In the genomic region with DNA sequence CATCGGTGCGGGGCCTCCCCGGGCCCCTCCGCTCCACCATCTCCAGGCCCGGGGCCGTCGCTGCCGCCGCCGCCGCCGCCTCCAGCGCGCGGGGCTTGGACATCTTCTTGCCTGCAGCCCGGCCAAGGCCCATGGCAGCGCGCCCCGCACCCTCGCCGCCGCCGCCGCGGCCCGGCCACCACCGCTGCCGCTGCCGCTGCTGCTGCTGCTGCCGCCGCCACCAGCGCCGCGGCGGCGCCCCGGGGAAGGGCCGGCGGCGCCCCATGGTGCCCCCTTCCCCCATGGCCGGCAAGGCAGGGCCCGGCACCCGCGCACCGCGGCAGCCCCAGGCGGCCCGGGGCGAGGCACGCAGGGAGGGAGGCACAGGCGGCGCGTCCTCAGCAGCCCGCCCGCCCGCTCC, we compare ENCODE assay signal across 22 cellular contexts.
DNase-seq lines count a peak whose midpoint lies in the region; ATAC-seq, FAIRE-seq and TF ChIP-seq lines count a peak whose summit lies in the region.
"Had no signal": no experiment of that assay in that cellular context is flagged by ENCODE, and none has a peak within 500 bp of the region (broad histone marks: within the 10 kb centered on the region; RNA-seq: fewer than 3 reads in every experiment).

No MANE protein-coding gene starts in this region.

- peak; percentile 68 for ATAC-seq in activated CD8-positive, alpha-beta memory T cell treated with anti-CD3 and anti-CD28 coated beads, Interleukin-2, amount 10 ng/mL, durations not matched to agents 7 days and 5 days
- ATAC-seq in esophagus mucosa = peak; percentile 35

- H3K27ac ChIP-seq in HUES64 (ENCODE audit: low read depth, low read length) (no peak overlapping the region), osteoblast (ENCODE audit: low read depth, low read length) (no peak overlapping the region)
- H3K27ac ChIP-seq: heart right ventricle, KMS-11 had no signal

- no peak for DNase-seq in activated CD8-positive, alpha-beta memory T cell treated with anti-CD3 and anti-CD28 coated beads, Interleukin-2, amount 10 ng/mL, durations not matched to agents 7 days and 5 days
- no peak for DNase-seq in activated CD8-positive, alpha-beta memory T cell treated with anti-CD3 and anti-CD28 coated beads, Interleukin-2, amount 50 U/mL, for 4 hours
- peak; percentile 49 for DNase-seq in osteoblast (ENCODE audit: insufficient read length, low spot score, missing footprints)
- DNase-seq in lower leg skin (ENCODE audit: low spot score in 2 of 2) = no peak
- DNase-seq in dermis blood vessel endothelial cell = no peak
- DNase-seq in H54 (ENCODE audit: insufficient read length, low spot score) = no peak
- DNase-seq: activated CD4-positive, alpha-beta T cell treated with anti-CD3 and anti-CD28 coated beads for 1 hour; activated naive CD4-positive, alpha-beta T cell treated with Interleukin-2 at 50 U/mL for 16 hours; aorta; cerebellar nuclear complex; DND-41; effector memory CD4-positive, alpha-beta T cell; HCEC 1CT; heart right ventricle; kidney; NCI-H1048; NCI-H2107; NCI-H510A treated with DMSO at 0.1 percent for 48 hours; SIG-M5 had no signal

- 60% methylated on average over 56 of the region's 56 CpGs for WGBS in HUES64
- WGBS in lower leg skin, 2 donors = 25 to 46% methylated on average over 32 to 41 of the region's 56 CpGs

- H3K27me3 Mint-ChIP-seq in activated CD8-positive, alpha-beta memory T cell treated with anti-CD3 and anti-CD28 coated beads, Interleukin-2, amount 10 ng/mL, durations not matched to agents 7 days and 5 days = no peaks in the 10 kb centered on the region

- H3K4me1 Mint-ChIP-seq in activated CD8-positive, alpha-beta memory T cell treated with anti-CD3 and anti-CD28 coated beads, Interleukin-2, amount 10 ng/mL, durations not matched to agents 7 days and 5 days = no peaks in the 10 kb centered on the region

- intact Hi-C loops in lower leg skin (cut with DNase I; ENCODE audit: low total_unique reads) = no loop called here

- no peak overlapping the region for H3K9ac ChIP-seq in HUES64 (ENCODE audit: low read depth, low read length)
- H3K9ac ChIP-seq: KMS-11 had no signal

- H3K27me3 ChIP-seq in HUES64 (ENCODE audit: insufficient read depth, low read length) = no peaks in the 10 kb centered on the region; the same call in 1 of the 2 replicates
- H3K27me3 ChIP-seq in osteoblast (ENCODE audit: insufficient read depth, low read length) = peaks cover 6% of the 10 kb centered on the region

- no peaks in the 10 kb centered on the region for H3K9me3 Mint-ChIP-seq in activated CD8-positive, alpha-beta memory T cell treated with anti-CD3 and anti-CD28 coated beads, Interleukin-2, amount 10 ng/mL, durations not matched to agents 7 days and 5 days (ENCODE audit: low read depth)

- H3K4me3 Mint-ChIP-seq in activated CD8-positive, alpha-beta memory T cell treated with anti-CD3 and anti-CD28 coated beads, Interleukin-2, amount 10 ng/mL, durations not matched to agents 7 days and 5 days = no peak overlapping the region

- H3K4me1 ChIP-seq in HUES64 (ENCODE audit: insufficient read depth, low read length) (no peaks in the 10 kb centered on the region), osteoblast (ENCODE audit: insufficient read depth, low read length) (no peaks in the 10 kb centered on the region)
- H3K4me1 ChIP-seq: heart right ventricle had no signal

- H3K36me3 Mint-ChIP-seq in activated CD8-positive, alpha-beta memory T cell treated with anti-CD3 and anti-CD28 coated beads, Interleukin-2, amount 10 ng/mL, durations not matched to agents 7 days and 5 days = no peaks in the 10 kb centered on the region

- H3K36me3 ChIP-seq in HUES64 (ENCODE audit: insufficient read depth, low read length) (no peaks in the 10 kb centered on the region), osteoblast (ENCODE audit: insufficient read depth, low read length) (no peaks in the 10 kb centered on the region)
- H3K36me3 ChIP-seq: heart right ventricle had no signal

- no peak for FAIRE-seq in H54 (lab: Jason Lieb, UNC)
- FAIRE-seq: kidney had no signal

- TF ChIP-seq POLR2A in lower leg skin (IDR thresholded peaks at IDR 0.05) = no peak
- TF ChIP-seq POLR2A in H54 (IDR thresholded peaks at IDR 0.05; ENCODE audit: low read depth, low read length) = no peak

- no peak overlapping the region for H2AFZ ChIP-seq in osteoblast (ENCODE audit: low read length)

- no peak for TF ChIP-seq CTCF in osteoblast (IDR thresholded peaks at IDR 0.05; ENCODE audit: extremely low read depth, low read depth, low read length)
- no peak for TF ChIP-seq CTCF in lower leg skin (IDR thresholded peaks at IDR 0.05)

- H3K4me2 ChIP-seq in osteoblast (ENCODE audit: insufficient read depth, low read length) = no peak overlapping the region
- H3K4me2 ChIP-seq: KMS-11 had no signal

- H3K27ac Mint-ChIP-seq in activated CD8-positive, alpha-beta memory T cell treated with anti-CD3 and anti-CD28 coated beads, Interleukin-2, amount 10 ng/mL, durations not matched to agents 7 days and 5 days = no peak overlapping the region

- CTCF ChIA-PET in activated CD8-positive, alpha-beta memory T cell treated with anti-CD3 and anti-CD28 coated beads, Interleukin-2, amount 10 ng/mL, durations not matched to agents 7 days and 5 days (lab: Charles Lee) = no interaction called here

- peak overlapping the region; percentile 29; the same call in 1 of the 2 replicates for H3K4me3 ChIP-seq in HUES64 (ENCODE audit: low read length)
- no peak overlapping the region for H3K4me3 ChIP-seq in osteoblast (ENCODE audit: insufficient read depth, low read length)
- no peak overlapping the region for H3K4me3 ChIP-seq in lower leg skin (ENCODE audit: low read depth, poor library complexity, severe bottlenecking)
- H3K4me3 ChIP-seq: heart right ventricle had no signal

- H3K79me2 ChIP-seq in osteoblast (ENCODE audit: insufficient read depth, low read length) = no peaks in the 10 kb centered on the region

- H3K9me3 ChIP-seq in HUES64 (ENCODE audit: insufficient read depth, low read depth, low read length) (no peaks in the 10 kb centered on the region), osteoblast (ENCODE audit: low read depth, low read length) (no peaks in the 10 kb centered on the region)

- no peaks in the 10 kb centered on the region for H4K20me1 ChIP-seq in osteoblast (ENCODE audit: insufficient read depth, low read length)
